Comparison of ENCODE assay signal across 2 cellular contexts in the genomic region with DNA sequence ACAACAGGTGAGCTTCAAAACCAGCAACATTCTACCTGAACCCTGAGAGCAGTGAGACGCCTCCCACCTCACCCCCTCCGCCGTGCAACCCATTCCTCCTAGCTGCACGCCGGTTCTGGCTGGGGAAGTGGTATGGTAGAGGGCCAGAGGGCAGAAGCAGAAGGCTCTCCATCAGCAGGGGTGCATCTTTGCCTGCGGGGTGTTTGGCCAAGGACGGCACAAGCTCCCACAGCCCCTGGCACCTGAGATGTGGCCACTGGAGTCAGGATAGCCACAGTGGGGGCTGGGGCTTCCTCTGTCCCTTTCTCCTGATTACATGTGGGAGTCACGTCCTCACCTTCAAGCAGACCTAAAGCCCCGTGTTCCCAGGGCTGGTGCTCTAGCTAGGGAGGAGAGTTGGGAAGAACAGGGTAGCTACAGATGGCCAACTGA.
TF ChIP-seq lines count a peak whose summit lies in the region.

No MANE protein-coding gene starts in this region.

TF ChIP-seq in SK-N-SH, 30 proteins besides CTCF, POLR2A, EP300 and RAD21 (continued from another document):
- TF ChIP-seq, protein P1, sequence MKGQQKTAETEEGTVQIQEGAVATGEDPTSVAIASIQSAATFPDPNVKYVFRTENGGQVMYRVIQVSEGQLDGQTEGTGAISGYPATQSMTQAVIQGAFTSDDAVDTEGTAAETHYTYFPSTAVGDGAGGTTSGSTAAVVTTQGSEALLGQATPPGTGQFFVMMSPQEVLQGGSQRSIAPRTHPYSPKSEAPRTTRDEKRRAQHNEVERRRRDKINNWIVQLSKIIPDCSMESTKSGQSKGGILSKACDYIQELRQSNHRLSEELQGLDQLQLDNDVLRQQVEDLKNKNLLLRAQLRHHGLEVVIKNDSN (IDR thresholded peaks at IDR 0.05; ENCODE audit: borderline replicate concordance, low read depth) = no peak
- TF ChIP-seq FOXJ3 (CRISPR knock-in tag; IDR thresholded peaks at IDR 0.05) (no peak), NRF1 (IDR thresholded peaks at IDR 0.05; ENCODE audit: low read depth, low read length) (no peak), SIN3A (IDR thresholded peaks at IDR 0.05; ENCODE audit: borderline replicate concordance, low read depth, low read length) (no peak), POLR2AphosphoS5 (IDR thresholded peaks at IDR 0.05; ENCODE audit: low read depth, low read length) (no peak), NFIC (IDR thresholded peaks at IDR 0.05; ENCODE audit: borderline replicate concordance) (no peak), JUND (IDR thresholded peaks at IDR 0.05) (no peak), EZH2phosphoT487 (IDR thresholded peaks at IDR 0.05; ENCODE audit: borderline replicate concordance, low read depth) (no peak), TAF1 (IDR thresholded peaks at IDR 0.05; ENCODE audit: borderline replicate concordance, low read depth, low read length) (no peak), FOSL2 (IDR thresholded peaks at IDR 0.05; ENCODE audit: borderline replicate concordance, low read depth) (no peak), FOXM1 (IDR thresholded peaks at IDR 0.05; ENCODE audit: low read depth) (no peak), MXI1 (IDR thresholded peaks at IDR 0.05; ENCODE audit: low read depth, low read length) (no peak), CHD2 (IDR thresholded peaks at IDR 0.05; ENCODE audit: low read length, partially characterized antibody) (no peak), MEF2A (IDR thresholded peaks at IDR 0.05; ENCODE audit: borderline replicate concordance, low read depth) (no peak), RFX5 (IDR thresholded peaks at IDR 0.05; ENCODE audit: low read length) (no peak), TCF12 (IDR thresholded peaks at IDR 0.05) (no peak)
- TF ChIP-seq, protein P2, sequence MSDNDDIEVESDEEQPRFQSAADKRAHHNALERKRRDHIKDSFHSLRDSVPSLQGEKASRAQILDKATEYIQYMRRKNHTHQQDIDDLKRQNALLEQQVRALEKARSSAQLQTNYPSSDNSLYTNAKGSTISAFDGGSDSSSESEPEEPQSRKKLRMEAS (IDR thresholded peaks at IDR 0.05; ENCODE audit: low read depth) = no peak
- TF ChIP-seq, protein P3, sequence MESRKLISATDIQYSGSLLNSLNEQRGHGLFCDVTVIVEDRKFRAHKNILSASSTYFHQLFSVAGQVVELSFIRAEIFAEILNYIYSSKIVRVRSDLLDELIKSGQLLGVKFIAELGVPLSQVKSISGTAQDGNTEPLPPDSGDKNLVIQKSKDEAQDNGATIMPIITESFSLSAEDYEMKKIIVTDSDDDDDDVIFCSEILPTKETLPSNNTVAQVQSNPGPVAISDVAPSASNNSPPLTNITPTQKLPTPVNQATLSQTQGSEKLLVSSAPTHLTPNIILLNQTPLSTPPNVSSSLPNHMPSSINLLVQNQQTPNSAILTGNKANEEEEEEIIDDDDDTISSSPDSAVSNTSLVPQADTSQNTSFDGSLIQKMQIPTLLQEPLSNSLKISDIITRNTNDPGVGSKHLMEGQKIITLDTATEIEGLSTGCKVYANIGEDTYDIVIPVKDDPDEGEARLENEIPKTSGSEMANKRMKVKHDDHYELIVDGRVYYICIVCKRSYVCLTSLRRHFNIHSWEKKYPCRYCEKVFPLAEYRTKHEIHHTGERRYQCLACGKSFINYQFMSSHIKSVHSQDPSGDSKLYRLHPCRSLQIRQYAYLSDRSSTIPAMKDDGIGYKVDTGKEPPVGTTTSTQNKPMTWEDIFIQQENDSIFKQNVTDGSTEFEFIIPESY (IDR thresholded peaks at IDR 0.05; ENCODE audit: borderline replicate concordance, low read depth) = no peak

TF ChIP-seq in SK-N-SH treated with all-trans-retinoic acid at 6 μM for 48 hours, 23 proteins besides CTCF, POLR2A, EP300 and RAD21 (continued from another document):
- TF ChIP-seq, protein P4, sequence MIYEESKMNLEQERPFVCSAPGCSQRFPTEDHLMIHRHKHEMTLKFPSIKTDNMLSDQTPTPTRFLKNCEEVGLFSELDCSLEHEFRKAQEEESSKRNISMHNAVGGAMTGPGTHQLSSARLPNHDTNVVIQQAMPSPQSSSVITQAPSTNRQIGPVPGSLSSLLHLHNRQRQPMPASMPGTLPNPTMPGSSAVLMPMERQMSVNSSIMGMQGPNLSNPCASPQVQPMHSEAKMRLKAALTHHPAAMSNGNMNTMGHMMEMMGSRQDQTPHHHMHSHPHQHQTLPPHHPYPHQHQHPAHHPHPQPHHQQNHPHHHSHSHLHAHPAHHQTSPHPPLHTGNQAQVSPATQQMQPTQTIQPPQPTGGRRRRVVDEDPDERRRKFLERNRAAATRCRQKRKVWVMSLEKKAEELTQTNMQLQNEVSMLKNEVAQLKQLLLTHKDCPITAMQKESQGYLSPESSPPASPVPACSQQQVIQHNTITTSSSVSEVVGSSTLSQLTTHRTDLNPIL (CRISPR knock-in tag; IDR thresholded peaks at IDR 0.05; ENCODE audit: low read depth) = no peak
- TF ChIP-seq, protein P5, sequence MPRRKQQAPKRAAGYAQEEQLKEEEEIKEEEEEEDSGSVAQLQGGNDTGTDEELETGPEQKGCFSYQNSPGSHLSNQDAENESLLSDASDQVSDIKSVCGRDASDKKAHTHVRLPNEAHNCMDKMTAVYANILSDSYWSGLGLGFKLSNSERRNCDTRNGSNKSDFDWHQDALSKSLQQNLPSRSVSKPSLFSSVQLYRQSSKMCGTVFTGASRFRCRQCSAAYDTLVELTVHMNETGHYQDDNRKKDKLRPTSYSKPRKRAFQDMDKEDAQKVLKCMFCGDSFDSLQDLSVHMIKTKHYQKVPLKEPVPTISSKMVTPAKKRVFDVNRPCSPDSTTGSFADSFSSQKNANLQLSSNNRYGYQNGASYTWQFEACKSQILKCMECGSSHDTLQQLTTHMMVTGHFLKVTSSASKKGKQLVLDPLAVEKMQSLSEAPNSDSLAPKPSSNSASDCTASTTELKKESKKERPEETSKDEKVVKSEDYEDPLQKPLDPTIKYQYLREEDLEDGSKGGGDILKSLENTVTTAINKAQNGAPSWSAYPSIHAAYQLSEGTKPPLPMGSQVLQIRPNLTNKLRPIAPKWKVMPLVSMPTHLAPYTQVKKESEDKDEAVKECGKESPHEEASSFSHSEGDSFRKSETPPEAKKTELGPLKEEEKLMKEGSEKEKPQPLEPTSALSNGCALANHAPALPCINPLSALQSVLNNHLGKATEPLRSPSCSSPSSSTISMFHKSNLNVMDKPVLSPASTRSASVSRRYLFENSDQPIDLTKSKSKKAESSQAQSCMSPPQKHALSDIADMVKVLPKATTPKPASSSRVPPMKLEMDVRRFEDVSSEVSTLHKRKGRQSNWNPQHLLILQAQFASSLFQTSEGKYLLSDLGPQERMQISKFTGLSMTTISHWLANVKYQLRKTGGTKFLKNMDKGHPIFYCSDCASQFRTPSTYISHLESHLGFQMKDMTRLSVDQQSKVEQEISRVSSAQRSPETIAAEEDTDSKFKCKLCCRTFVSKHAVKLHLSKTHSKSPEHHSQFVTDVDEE (CRISPR knock-in tag; IDR thresholded peaks at IDR 0.05) = no peak
- TF ChIP-seq, protein P6, sequence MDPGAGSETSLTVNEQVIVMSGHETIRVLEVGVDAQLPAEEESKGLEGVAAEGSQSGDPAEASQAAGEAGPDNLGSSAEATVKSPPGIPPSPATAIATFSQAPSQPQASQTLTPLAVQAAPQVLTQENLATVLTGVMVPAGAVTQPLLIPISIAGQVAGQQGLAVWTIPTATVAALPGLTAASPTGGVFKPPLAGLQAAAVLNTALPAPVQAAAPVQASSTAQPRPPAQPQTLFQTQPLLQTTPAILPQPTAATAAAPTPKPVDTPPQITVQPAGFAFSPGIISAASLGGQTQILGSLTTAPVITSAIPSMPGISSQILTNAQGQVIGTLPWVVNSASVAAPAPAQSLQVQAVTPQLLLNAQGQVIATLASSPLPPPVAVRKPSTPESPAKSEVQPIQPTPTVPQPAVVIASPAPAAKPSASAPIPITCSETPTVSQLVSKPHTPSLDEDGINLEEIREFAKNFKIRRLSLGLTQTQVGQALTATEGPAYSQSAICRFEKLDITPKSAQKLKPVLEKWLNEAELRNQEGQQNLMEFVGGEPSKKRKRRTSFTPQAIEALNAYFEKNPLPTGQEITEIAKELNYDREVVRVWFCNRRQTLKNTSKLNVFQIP (CRISPR knock-in tag; IDR thresholded peaks at IDR 0.05; ENCODE audit: borderline replicate concordance, low read depth) = no peak
